In the genomic region with DNA sequence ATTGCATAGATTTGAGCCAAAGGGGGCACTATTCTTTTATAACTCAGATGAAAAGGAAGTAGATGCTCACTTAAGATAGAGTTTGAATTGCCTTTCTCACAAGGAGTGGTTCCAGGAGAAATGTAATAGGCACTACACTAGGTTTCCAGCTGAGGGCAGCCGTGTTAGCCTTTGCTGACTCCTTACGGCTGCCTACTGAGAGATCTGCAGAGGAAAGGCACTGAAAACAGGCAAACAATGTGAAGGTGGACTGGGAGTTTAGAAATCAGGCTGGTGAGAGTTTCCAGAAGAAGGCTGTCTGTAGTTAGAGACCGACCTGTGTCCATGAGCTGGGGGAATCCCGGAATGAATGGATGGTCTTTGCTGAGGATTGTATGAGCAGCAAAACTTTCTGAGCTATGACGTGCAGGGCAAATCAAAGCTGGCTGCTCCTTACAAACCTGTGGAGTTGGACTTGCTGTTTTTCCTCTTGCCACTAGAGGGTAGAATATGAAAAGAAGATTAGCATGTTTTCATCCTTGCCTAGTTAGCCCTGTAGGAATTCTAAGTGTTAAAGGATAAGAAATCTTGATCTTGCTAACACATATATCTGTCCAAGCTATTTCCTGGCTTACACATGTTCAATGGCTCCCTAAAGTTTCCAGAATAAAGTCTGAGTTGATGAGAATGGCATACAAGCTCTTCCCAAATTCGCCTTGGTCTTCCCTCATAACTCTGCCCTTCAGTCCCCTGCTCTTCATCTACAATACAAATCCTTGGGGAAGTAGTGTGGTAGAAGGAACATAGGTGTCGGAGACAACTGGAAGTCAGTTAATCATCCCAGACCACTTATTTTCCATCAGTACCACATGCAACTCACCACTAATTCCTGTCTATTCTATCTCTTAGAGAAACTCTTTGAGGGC, we compare ENCODE assay signal across 8 cellular contexts. TPM values are rescaled to one million over a fixed set of nuclear protein-coding genes. Genes with fewer than 3 reads are reported as not detected.
DNase-seq lines count a peak whose midpoint lies in the region; ATAC-seq and TF ChIP-seq lines count a peak whose summit lies in the region.

No MANE protein-coding gene starts in this region.

- H3K27ac ChIP-seq in DOHH2 (ENCODE audit: low read depth, low read length) (no peak overlapping the region), lung (ENCODE audit: low read depth in 1 of 2, low read length in 1 of 2) (peak overlapping the region in 1 of 2 donors; percentile 61)
- H3K27ac ChIP-seq in effector memory CD4-positive, alpha-beta T cell (ENCODE audit: insufficient read depth, low read length, poor library complexity, severe bottlenecking) = peak overlapping the region; percentile 34

- H3K27ac Mint-ChIP-seq in activated CD4-positive, alpha-beta memory T cell treated with anti-CD3 and anti-CD28 coated beads, Interleukin-2, amount 10 ng/mL, durations not matched to agents 7 days and 5 days = no peak overlapping the region

- H3K4me3 ChIP-seq in DOHH2 (ENCODE audit: low read length) = peak overlapping the region; percentile 44
- H3K4me3 ChIP-seq in effector memory CD4-positive, alpha-beta T cell (ENCODE audit: insufficient read depth, low read depth, low read length, poor library complexity, severe bottlenecking) = no peak overlapping the region
- no peak overlapping the region for H3K4me3 ChIP-seq in lung

- H3K36me3 ChIP-seq in DOHH2 (ENCODE audit: control insufficient read depth, low read length) (no peaks in the 10 kb centered on the region; the same call in 1 of the 2 replicates), lung (ENCODE audit: control insufficient read depth in 2 of 2, insufficient read depth in 2 of 2, low read length in 2 of 2) (no peaks in the 10 kb centered on the region)
- H3K36me3 ChIP-seq in effector memory CD4-positive, alpha-beta T cell (ENCODE audit: control insufficient read depth, insufficient read depth, low read length) = no peaks in the 10 kb centered on the region

- 21% methylated on average over 7 of the region's 7 CpGs for WGBS in lung, 2 donors

- H3K4me2 ChIP-seq in DOHH2 (ENCODE audit: low read length) = peak overlapping the region; percentile 69

- no peaks in the 10 kb centered on the region for H3K27me3 Mint-ChIP-seq in activated CD4-positive, alpha-beta memory T cell treated with anti-CD3 and anti-CD28 coated beads, Interleukin-2, amount 10 ng/mL, durations not matched to agents 7 days and 5 days

- ATAC-seq in lung (ENCODE audit: insufficient read depth, low FRiP score) = peak; percentile 92
- ATAC-seq in HG03521 (IDR thresholded peaks at IDR 0.05; ENCODE audit: unreplicated experiment) = no peak

- H3K27me3 ChIP-seq in DOHH2 (ENCODE audit: control insufficient read depth, low read length) (no peaks in the 10 kb centered on the region), lung (ENCODE audit: control insufficient read depth, insufficient read depth) (no peaks in the 10 kb centered on the region)
- no peaks in the 10 kb centered on the region for H3K27me3 ChIP-seq in effector memory CD4-positive, alpha-beta T cell (replicated peaks; ENCODE audit: control insufficient read depth, insufficient read depth, low read length, poor library complexity, severe bottlenecking)

- DNase-seq in HK-2 (ENCODE audit: unreplicated experiment) = peak; percentile 59
- DNase-seq in NCI-H82 (lab: John Stamatoyannopoulos, UW) = peak; percentile 90
- peak; percentile 51 for DNase-seq in activated CD4-positive, alpha-beta memory T cell treated with anti-CD3 and anti-CD28 coated beads, Interleukin-2, amount 10 ng/mL, durations not matched to agents 7 days and 5 days
- peak; percentile 3 to 39 (median 31) for DNase-seq in effector memory CD4-positive, alpha-beta T cell
- peak; percentile 57 for DNase-seq in lung (ENCODE audit: low spot score)
- peak; percentile 22 for DNase-seq in stimulated activated CD8-positive, alpha-beta memory T cell treated with anti-CD3 and anti-CD28 coated beads, Interleukin-15, amount 100 ng/mL, for 1 hour (ENCODE audit: low read depth)

- H3K4me1 ChIP-seq in DOHH2 (ENCODE audit: control insufficient read depth, low read length) (peaks cover 18% of the 10 kb centered on the region), lung (ENCODE audit: control insufficient read depth in 2 of 2, insufficient read depth in 2 of 2, low read length in 2 of 2) (no peaks in the 10 kb centered on the region)
- H3K4me1 ChIP-seq in effector memory CD4-positive, alpha-beta T cell (ENCODE audit: control insufficient read depth, insufficient read depth, low read length, poor library complexity, severe bottlenecking) = no peaks in the 10 kb centered on the region

- H3F3A ChIP-seq in DOHH2 (ENCODE audit: control insufficient read depth, insufficient read depth) = no peaks in the 10 kb centered on the region; the same call in 1 of the 2 replicates

- H3K9me3 Mint-ChIP-seq in activated CD4-positive, alpha-beta memory T cell treated with anti-CD3 and anti-CD28 coated beads, Interleukin-2, amount 10 ng/mL, durations not matched to agents 7 days and 5 days = no peaks in the 10 kb centered on the region

- no peaks in the 10 kb centered on the region for H3K9me3 ChIP-seq in DOHH2 (ENCODE audit: control insufficient read depth, insufficient read depth, low read length)
- no peaks in the 10 kb centered on the region for H3K9me3 ChIP-seq in effector memory CD4-positive, alpha-beta T cell (ENCODE audit: control insufficient read depth, low read length)
- H3K9me3 ChIP-seq in lung (ENCODE audit: control insufficient read depth in 2 of 2, insufficient read depth in 1 of 2, low read length in 1 of 2) = no peaks in the 10 kb centered on the region

- H3K9me2 ChIP-seq in DOHH2 (replicated peaks; ENCODE audit: control insufficient read depth, low read length) = no peaks in the 10 kb centered on the region

- H3K36me3 Mint-ChIP-seq in activated CD4-positive, alpha-beta memory T cell treated with anti-CD3 and anti-CD28 coated beads, Interleukin-2, amount 10 ng/mL, durations not matched to agents 7 days and 5 days (ENCODE audit: low read depth) = no peaks in the 10 kb centered on the region

- CTCF ChIA-PET in activated CD4-positive, alpha-beta memory T cell treated with anti-CD3 and anti-CD28 coated beads, Interleukin-2, amount 10 ng/mL, durations not matched to agents 7 days and 5 days (lab: Charles Lee) = interaction anchor here (0.6 to 3.9 kb wide), 61 partner anchors 8 to 569 kb away, joined by 3 to 50 read pairs (median 4); a partner anchor contains a TSS

- no peaks in the 10 kb centered on the region for H3K79me2 ChIP-seq in DOHH2 (ENCODE audit: control insufficient read depth, low read length)

- POLR2A ChIA-PET in activated CD4-positive, alpha-beta memory T cell treated with anti-CD3 and anti-CD28 coated beads, Interleukin-2, amount 10 ng/mL, durations not matched to agents 7 days and 5 days (lab: Charles Lee) = interaction anchor here (0.7 to 3.1 kb wide), 11 partner anchors 9 to 251 kb away, joined by 3 to 14 read pairs (median 3); a partner anchor contains a TSS

- no peaks in the 10 kb centered on the region for H3K4me1 Mint-ChIP-seq in activated CD4-positive, alpha-beta memory T cell treated with anti-CD3 and anti-CD28 coated beads, Interleukin-2, amount 10 ng/mL, durations not matched to agents 7 days and 5 days

- H3K4me3 Mint-ChIP-seq in activated CD4-positive, alpha-beta memory T cell treated with anti-CD3 and anti-CD28 coated beads, Interleukin-2, amount 10 ng/mL, durations not matched to agents 7 days and 5 days = no peak overlapping the region

- H4K20me1 ChIP-seq in DOHH2 (ENCODE audit: control insufficient read depth, insufficient read depth, low read depth, low read length) = no peaks in the 10 kb centered on the region

- TF ChIP-seq CTCF in DOHH2 (IDR thresholded peaks at IDR 0.05; ENCODE audit: low read depth, low read length, poor library complexity, severe bottlenecking) = peak; percentile 86
- peak; percentile 80 for TF ChIP-seq CTCF in lung (IDR thresholded peaks at IDR 0.05; ENCODE audit: control extremely low read depth, extremely low read depth)

RNA-seq across cellular contexts. Expression of a gene that starts 20.1 kb away (rescaled TPM):
- total RNA-seq in activated CD4-positive, alpha-beta memory T cell treated with anti-CD3 and anti-CD28 coated beads, Interleukin-2, amount 10 ng/mL, durations not matched to agents 7 days and 5 days = 10 to 100 TPM; 50.0 to 51.0 TPM
- 10 to 100 TPM; 64.2 to 81.0 TPM for total RNA-seq in lung
- 10 to 100 TPM in 1 of 2 donors, 1 to 10 TPM in 1; 8.8 to 10.5 TPM for polyA plus RNA-seq in lung

Comparison
In these comparisons a context has a peak if more than half of its experiments do, and no peak if none do; other contexts are left out.
1. DNase-seq: peak in every context shown above with its lines; median percentile 90 in NCI-H82; 59 in HK-2; 57 in lung; 51 in activated CD4-positive, alpha-beta memory T cell treated with anti-CD3 and anti-CD28 coated beads, Interleukin-2, amount 10 ng/mL, durations not matched to agents 7 days and 5 days; 31 in effector memory CD4-positive, alpha-beta T cell; 22 in stimulated activated CD8-positive, alpha-beta memory T cell treated with anti-CD3 and anti-CD28 coated beads, Interleukin-15, amount 100 ng/mL, for 1 hour.